Comparison of ENCODE assay signal across 25 cellular contexts in genomic region chr20:45888681-45889080, GRCh38. TPM values are rescaled to one million over a fixed set of nuclear protein-coding genes. Genes with fewer than 3 reads are reported as not detected.
"Had no signal": no experiment of that assay in that cellular context is flagged by ENCODE, and none has a peak within 500 bp of the region (broad histone marks: within the 10 kb centered on the region; RNA-seq: fewer than 3 reads in every experiment).

No MANE protein-coding gene starts in this region.

- H3K27me3 ChIP-seq: brain microvascular endothelial cell, foreskin keratinocyte, left lung, testis, upper lobe of right lung had no signal

- H3K4me3 ChIP-seq: left lung, lung, testis, upper lobe of right lung had no signal

- H3K9me3 ChIP-seq: left lung, testis, upper lobe of right lung had no signal

- H3K9me3 Mint-ChIP-seq: activated B cell treated with CpG ODN at 0.5 μM for 24 hours; activated CD4-positive, alpha-beta memory T cell treated with anti-CD3 and anti-CD28 coated beads, Interleukin-2, amount 10 ng/mL, durations not matched to agents 7 days and 5 days; activated naive CD4-positive, alpha-beta T cell treated with anti-CD3 and anti-CD28 coated beads, Interleukin-2, amount 50 U/mL, for 72 hours; activated T-cell treated with anti-CD3 and anti-CD28 coated beads, Interleukin-2, amount 50 U/mL, for 72 hours; immature natural killer cell; nephron; T-helper 1 cell treated with Interleukin-12 subunit alpha and Interleukin-12 subunit beta and Interleukin-4 antibody, amounts not matched to agents 30 μg/mL and 1 μg/mL, for 36 hours had no signal

- H3K27ac ChIP-seq: brain microvascular endothelial cell, foreskin keratinocyte, left lung, testis, upper lobe of right lung had no signal

- H3K27me3 Mint-ChIP-seq: activated B cell treated with CpG ODN at 0.5 μM for 24 hours had no signal

- DNase-seq: activated B cell treated with CpG ODN at 0.5 μM for 24 hours; activated CD4-positive, alpha-beta memory T cell treated with anti-CD3 and anti-CD28 coated beads, Interleukin-2, amount 10 ng/mL, durations not matched to agents 7 days and 5 days; activated CD4-positive, alpha-beta T cell treated with anti-CD3 and anti-CD28 coated beads for 4 hours; activated effector memory CD4-positive, alpha-beta T cell treated with anti-CD3 and anti-CD28 coated beads, Interleukin-2, amount 50 U/mL, for 16 hours; activated T-cell treated with anti-CD3 and anti-CD28 coated beads, Interleukin-2, amount 50 U/mL, for 72 hours; brain microvascular endothelial cell; caudate nucleus; dermis blood vessel endothelial cell; effector CD8-positive, alpha-beta T cell; foreskin keratinocyte; immature natural killer cell; kidney glomerular epithelial cell; stimulated activated CD4-positive, alpha-beta T cell treated with anti-CD3 and anti-CD28 coated beads, Interleukin-15, amount 100 ng/mL, for 24 hours; stimulated activated CD8-positive, alpha-beta memory T cell treated with anti-CD3 and anti-CD28 coated beads, Interleukin-4, amount 100 ng/mL, for 48 hours; stimulated activated naive CD4-positive, alpha-beta T cell; T1000; testis; upper lobe of right lung had no signal

- ATAC-seq: activated naive CD4-positive, alpha-beta T cell treated with anti-CD3 and anti-CD28 coated beads, Interleukin-2, amount 50 U/mL, for 72 hours; activated T-cell treated with anti-CD3 and anti-CD28 coated beads, Interleukin-2, amount 50 U/mL, for 72 hours; foreskin keratinocyte; left lung; sciatic nerve; upper lobe of right lung had no signal

- H3K4me2 ChIP-seq: smooth muscle cell had no signal

- H3K4me3 Mint-ChIP-seq: activated B cell treated with CpG ODN at 0.5 μM for 24 hours; activated CD4-positive, alpha-beta memory T cell treated with anti-CD3 and anti-CD28 coated beads, Interleukin-2, amount 10 ng/mL, durations not matched to agents 7 days and 5 days; T-helper 1 cell treated with Interleukin-12 subunit alpha and Interleukin-12 subunit beta and Interleukin-4 antibody, amounts not matched to agents 30 μg/mL and 1 μg/mL, for 36 hours had no signal

- H3K27ac Mint-ChIP-seq: activated B cell treated with CpG ODN at 0.5 μM for 24 hours; activated CD4-positive, alpha-beta memory T cell treated with anti-CD3 and anti-CD28 coated beads, Interleukin-2, amount 10 ng/mL, durations not matched to agents 7 days and 5 days; activated T-cell treated with anti-CD3 and anti-CD28 coated beads, Interleukin-2, amount 50 U/mL, for 72 hours; immature natural killer cell; nephron; T-helper 1 cell treated with Interleukin-12 subunit alpha and Interleukin-12 subunit beta and Interleukin-4 antibody, amounts not matched to agents 30 μg/mL and 1 μg/mL, for 36 hours had no signal

RNA-seq across cellular contexts. Expression of gene SPATA25, which starts 1.3 kb away (rescaled TPM):
- polyA plus RNA-seq: immature natural killer cell had no signal
